ENCODE assay signal across 15 cellular contexts in genomic region chr14:78701246-78701645, GRCh38.
"Had no signal": no experiment of that assay in that cellular context is flagged by ENCODE, and none has a peak within 500 bp of the region (broad histone marks: within the 10 kb centered on the region; RNA-seq: fewer than 3 reads in every experiment).

No MANE protein-coding gene starts in this region.

- H3K4me3 ChIP-seq: ovary, tibial artery, vagina had no signal

- H3K36me3 ChIP-seq: ovary, tibial artery, vagina had no signal

- H3K27me3 ChIP-seq: ovary, tibial artery, vagina had no signal

- H3K4me1 ChIP-seq: vagina had no signal

- H3K27ac ChIP-seq: ovary, tibial artery, vagina had no signal

- DNase-seq: activated CD4-positive, alpha-beta T cell treated with anti-CD3 and anti-CD28 coated beads for 1 hour; activated CD4-positive, alpha-beta T cell treated with anti-CD3 and anti-CD28 coated beads, Interleukin-2, amount 50 U/mL, for 48 hours; activated CD8-positive, alpha-beta memory T cell treated with anti-CD3 and anti-CD28 coated beads, Interleukin-2, amount 10 ng/mL, durations not matched to agents 7 days and 5 days; activated effector memory CD4-positive, alpha-beta T cell treated with anti-CD3 and anti-CD28 coated beads, Interleukin-2, amount 50 U/mL, for 16 hours; activated T-cell treated with anti-CD3 and anti-CD28 coated beads, Interleukin-2, amount 50 U/mL, for 24 hours; amygdala; central memory CD4-positive, alpha-beta T cell; effector memory CD8-positive, alpha-beta T cell; glutamatergic neuron; immature natural killer cell; nephron progenitor cell; ovary; retina; tibial artery had no signal

- H3K9me3 ChIP-seq: ovary, tibial artery, vagina had no signal
